Comparison of ENCODE assay signal across 8 cellular contexts in genomic region chr1:15937706-15938168, GRCh38. TPM values are rescaled to one million over a fixed set of nuclear protein-coding genes. Genes with fewer than 3 reads are reported as not detected.
DNase-seq lines count a peak whose midpoint lies in the region; ATAC-seq and TF ChIP-seq lines count a peak whose summit lies in the region.

No MANE protein-coding gene starts in this region.

- no peaks in the 10 kb centered on the region for H3K9me3 ChIP-seq in lower lobe of right lung

- ATAC-seq in activated naive CD4-positive, alpha-beta T cell treated with anti-CD3 and anti-CD28 coated beads, Interleukin-2, amount 50 U/mL, for 72 hours: no peak
- ATAC-seq in lower lobe of right lung (no peak), left ventricle myocardium superior (no peak), HG02610 (IDR thresholded peaks at IDR 0.05; ENCODE audit: unreplicated experiment) (no peak)

- peak overlapping the region; percentile 11 for H3K27ac ChIP-seq in lower lobe of right lung

- peak overlapping the region; percentile 77 to 97 for H3K27ac Mint-ChIP-seq in activated naive CD4-positive, alpha-beta T cell treated with anti-CD3 and anti-CD28 coated beads, Interleukin-2, amount 50 U/mL, for 72 hours

- intact Hi-C loops in lower lobe of right lung (cut with DNase I) (no loop called here), left ventricle myocardium superior (cut with micrococcal nuclease) (no loop called here)

- peaks cover 24% of the 10 kb centered on the region for H3K4me1 ChIP-seq in lower lobe of right lung

- peaks cover 42% of the 10 kb centered on the region for H3K36me3 ChIP-seq in H7 (replicated peaks; ENCODE audit: control insufficient read depth, insufficient read depth, low read length)
- H3K36me3 ChIP-seq in lower lobe of right lung: peaks cover 100% of the 10 kb centered on the region

- TF ChIP-seq CTCF in lower lobe of right lung (IDR thresholded peaks at IDR 0.05): no peak

- H3K36me3 Mint-ChIP-seq in activated naive CD4-positive, alpha-beta T cell treated with anti-CD3 and anti-CD28 coated beads, Interleukin-2, amount 50 U/mL, for 72 hours: peaks cover 11 to 25% of the 10 kb centered on the region in 2 donors

- H3K9me3 Mint-ChIP-seq in activated naive CD4-positive, alpha-beta T cell treated with anti-CD3 and anti-CD28 coated beads, Interleukin-2, amount 50 U/mL, for 72 hours: no peaks in the 10 kb centered on the region

- H3K27me3 ChIP-seq in H7 (ENCODE audit: control insufficient read depth, insufficient read depth, low read length) (no peaks in the 10 kb centered on the region), lower lobe of right lung (ENCODE audit: low read depth) (no peaks in the 10 kb centered on the region)

- DNase-seq in AG08395 (ENCODE audit: low spot score): peak; percentile 19
- peak; percentile 88 for DNase-seq in H7
- no peak for DNase-seq in activated naive CD4-positive, alpha-beta T cell treated with anti-CD3 and anti-CD28 coated beads, Interleukin-2, amount 50 U/mL, for 72 hours (ENCODE audit: low spot score in 2 of 2)
- DNase-seq in lower lobe of right lung: no peak
- DNase-seq in epidermal melanocyte (ENCODE audit: insufficient read length, low spot score): no peak
- no peak for DNase-seq in T-helper 9 cell
- DNase-seq in left ventricle myocardium superior: no peak

- H3K4me3 ChIP-seq in H7 (ENCODE audit: insufficient read depth, low read depth, low read length) (no peak overlapping the region), lower lobe of right lung (no peak overlapping the region)

RNA-seq across cellular contexts. Expression of gene ZBTB17, which starts 38.2 kb away (rescaled TPM):
- total RNA-seq in H7 (2014; rRNA removed; shearing (Covaris generic)): 53.5 and 62.6 TPM in 2 replicates
- 10 to 100 TPM; 44.7 to 54.9 TPM for total RNA-seq in activated naive CD4-positive, alpha-beta T cell treated with anti-CD3 and anti-CD28 coated beads, Interleukin-2, amount 50 U/mL, for 72 hours
- total RNA-seq in lower lobe of right lung (37.7 TPM), left ventricle myocardium superior (27.3 TPM)

Comparison
In these comparisons a context has a peak if more than half of its experiments do, and no peak if none do; other contexts are left out.
1. DNase-seq: peak in AG08395 (single experiment) and H7 (single experiment); none in activated naive CD4-positive, alpha-beta T cell treated with anti-CD3 and anti-CD28 coated beads, Interleukin-2, amount 50 U/mL, for 72 hours (0 of 2), lower lobe of right lung (single experiment), epidermal melanocyte (single experiment), T-helper 9 cell (single experiment) and left ventricle myocardium superior (single experiment).